In the genomic region with DNA sequence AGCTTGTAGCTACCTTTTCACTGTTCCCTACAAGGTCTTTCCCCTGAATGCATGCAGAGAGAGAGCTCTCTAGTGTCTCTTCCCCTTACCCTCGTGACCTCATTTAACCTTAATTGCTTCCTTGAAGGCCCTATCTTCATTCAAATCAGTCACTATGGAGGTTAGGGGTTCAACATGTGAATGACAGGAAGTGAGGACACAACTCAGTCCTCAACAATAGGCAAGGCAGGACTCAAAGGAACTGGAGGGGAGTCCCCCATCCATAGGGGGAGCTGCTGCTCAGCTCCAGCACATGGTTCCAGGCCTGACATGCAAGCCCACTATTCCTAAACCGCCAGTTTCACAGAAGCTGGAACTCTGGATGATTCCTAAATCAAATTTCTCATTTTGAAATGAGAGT, we compare ENCODE assay signal across 9 cellular contexts. TPM values are rescaled to one million over a fixed set of nuclear protein-coding genes. Genes with fewer than 3 reads are reported as not detected.
DNase-seq lines count a peak whose midpoint lies in the region; ATAC-seq, FAIRE-seq and TF ChIP-seq lines count a peak whose summit lies in the region.
"Had no signal": no experiment of that assay in that cellular context is flagged by ENCODE, and none has a peak within 500 bp of the region (broad histone marks: within the 10 kb centered on the region; RNA-seq: fewer than 3 reads in every experiment).

No MANE protein-coding gene starts in this region.

- no peaks in the 10 kb centered on the region for H3K79me2 ChIP-seq in KMS-11 (ENCODE audit: insufficient read depth, low read depth)

- H3K27ac ChIP-seq in A549: no peak overlapping the region
- no peak overlapping the region for H3K27ac ChIP-seq in KMS-11
- no peak overlapping the region for H3K27ac ChIP-seq in brain microvascular endothelial cell

- CTCF ChIA-PET in A549 (lab: Yijun Ruan, JAX): interaction anchor here (0.7 to 4.4 kb wide), 8 partner anchors 9 to 850 kb away, joined by 3 to 13 read pairs (median 4); no protein-coding TSS in a partner anchor

- peak in 1 of 2 experiments; percentile 40; a peak in 3 of 5 replicates for TF ChIP-seq RAD21 in A549 (conservative IDR thresholded peaks at IDR 0.05 in 1 of 2, IDR thresholded peaks at IDR 0.05 in 1 of 2)

- no peak overlapping the region for H3K4me3 ChIP-seq in A549
- no peak overlapping the region for H3K4me3 ChIP-seq in GM12865 (ENCODE audit: low read depth, low read length)
- no peak overlapping the region for H3K4me3 ChIP-seq in KMS-11 (IDR thresholded peaks at IDR 0.05; ENCODE audit: insufficient read depth, low read depth, low read length)
- no peak overlapping the region for H3K4me3 ChIP-seq in brain microvascular endothelial cell (ENCODE audit: low read depth, low read length)

- H3K9me3 Mint-ChIP-seq in stimulated activated naive CD8-positive, alpha-beta T cell treated with anti-CD3 and anti-CD28 coated beads, Interleukin-15, amount 100 ng/mL, for 72 hours: no peaks in the 10 kb centered on the region
- H3K9me3 Mint-ChIP-seq: dendritic cell treated with granulocyte-macrophage colony-stimulating factor and Interleukin-4, amounts not matched to agents 40 ng/mL and 50 ng/mL, for 4 days had no signal

- H3K9ac ChIP-seq in KMS-11: no peak overlapping the region

- DNase-seq in A549 (ENCODE audit: low read depth in 1 of 2, low spot score in 1 of 2) (peak in 1 of 2 experiments; percentile 51), GM12865 (ENCODE audit: low read depth) (peak; percentile 26), brain microvascular endothelial cell (no peak), T1000 (lab: John Stamatoyannopoulos, UW) (no peak), NCI-H128 (lab: John Stamatoyannopoulos, UW; ENCODE audit: unreplicated experiment) (no peak), posterior cingulate gyrus (no peak)
- DNase-seq in stimulated activated naive CD8-positive, alpha-beta T cell treated with anti-CD3 and anti-CD28 coated beads, Interleukin-15, amount 100 ng/mL, for 72 hours: no peak

- peaks cover 5% of the 10 kb centered on the region; the same call in 2 of the 3 replicates for H3K4me1 ChIP-seq in A549
- H3K4me1 ChIP-seq in KMS-11 (ENCODE audit: low read depth, poor library complexity, severe bottlenecking): peaks cover 17% of the 10 kb centered on the region

- H3K9me3 ChIP-seq in A549: no peaks in the 10 kb centered on the region

- H4K20me1 ChIP-seq in KMS-11 (ENCODE audit: insufficient read depth): no peaks in the 10 kb centered on the region

- H3K27me3 ChIP-seq in KMS-11 (ENCODE audit: insufficient read depth, low read depth) (no peaks in the 10 kb centered on the region), brain microvascular endothelial cell (replicated peaks) (no peaks in the 10 kb centered on the region)

- no peak overlapping the region for H3K4me3 Mint-ChIP-seq in stimulated activated naive CD8-positive, alpha-beta T cell treated with anti-CD3 and anti-CD28 coated beads, Interleukin-15, amount 100 ng/mL, for 72 hours
- H3K4me3 Mint-ChIP-seq: dendritic cell treated with granulocyte-macrophage colony-stimulating factor and Interleukin-4, amounts not matched to agents 40 ng/mL and 50 ng/mL, for 4 days had no signal

- H3K27me3 Mint-ChIP-seq in stimulated activated naive CD8-positive, alpha-beta T cell treated with anti-CD3 and anti-CD28 coated beads, Interleukin-15, amount 100 ng/mL, for 72 hours: peaks cover 17% of the 10 kb centered on the region
- H3K27me3 Mint-ChIP-seq: dendritic cell treated with granulocyte-macrophage colony-stimulating factor and Interleukin-4, amounts not matched to agents 40 ng/mL and 50 ng/mL, for 4 days had no signal

- no peak for TF ChIP-seq EP300 in A549 (IDR thresholded peaks at IDR 0.05)

- no peak for FAIRE-seq in A549 (lab: Jason Lieb, UNC)

- intact Hi-C loops in posterior cingulate gyrus (cut with DNase I): no loop called here

- ATAC-seq in A549: peak in 1 of 2 experiments; percentile 61; a peak in 2 of 6 replicates
- ATAC-seq in stimulated activated naive CD8-positive, alpha-beta T cell treated with anti-CD3 and anti-CD28 coated beads, Interleukin-15, amount 100 ng/mL, for 72 hours: peak; percentile 64

- H3K27ac Mint-ChIP-seq in stimulated activated naive CD8-positive, alpha-beta T cell treated with anti-CD3 and anti-CD28 coated beads, Interleukin-15, amount 100 ng/mL, for 72 hours: peak overlapping the region in 1 of 2 donors; percentile 6
- H3K27ac Mint-ChIP-seq: dendritic cell treated with granulocyte-macrophage colony-stimulating factor and Interleukin-4, amounts not matched to agents 40 ng/mL and 50 ng/mL, for 4 days had no signal

- H3K4me2 ChIP-seq in A549 (no peak overlapping the region), KMS-11 (no peak overlapping the region)

- peak overlapping the region; percentile 14; the same call in 1 of the 2 replicates for H2AFZ ChIP-seq in KMS-11 (ENCODE audit: low read depth)

- H3K4me1 Mint-ChIP-seq in stimulated activated naive CD8-positive, alpha-beta T cell treated with anti-CD3 and anti-CD28 coated beads, Interleukin-15, amount 100 ng/mL, for 72 hours: peaks cover 5% of the 10 kb centered on the region

- no peak for TF ChIP-seq POLR2A in A549 (IDR thresholded peaks at IDR 0.05; ENCODE audit: low read length)

- 34% methylated on average over 2 of the region's 2 CpGs for WGBS in A549 (ENCODE audit: missing lambda C conversion rate)

- H3K36me3 ChIP-seq in KMS-11 (ENCODE audit: insufficient read depth) (no peaks in the 10 kb centered on the region), brain microvascular endothelial cell (replicated peaks) (no peaks in the 10 kb centered on the region)

- TF ChIP-seq CTCF in A549 (IDR thresholded peaks at IDR 0.05) (0 out of 3 replicates have a peak, but pooled peaks have one; percentile 12), GM12865 (IDR thresholded peaks at IDR 0.05; ENCODE audit: insufficient read depth, low read depth, low read length, missing control alignments) (no peak), KMS-11 (conservative IDR thresholded peaks at IDR 0.05; ENCODE audit: low read depth, low read length) (peak; percentile 40; the same call in 1 of the 2 replicates), brain microvascular endothelial cell (IDR thresholded peaks at IDR 0.05; ENCODE audit: low read depth, low read length, missing control alignments) (peak; percentile 69)

- in situ Hi-C loops in brain microvascular endothelial cell (cut with HindIII; ENCODE audit: low pct_ligation_motif_present, low sequenced_read_pairs): loop anchor here (25.0 kb wide), 1 partner anchor 330 kb away; no protein-coding TSS in a partner anchor

- POLR2A ChIA-PET in A549 (lab: Yijun Ruan, JAX): interaction anchor here (0.5 kb wide), 1 partner anchor 315 kb away, joined by 3 read pairs; no protein-coding TSS in a partner anchor

TF ChIP-seq in A549, 52 proteins besides CTCF, POLR2A, EP300 and RAD21:
- no peak for TF ChIP-seq CBX8 (IDR thresholded peaks at IDR 0.05)
- no peak for TF ChIP-seq KDM5A (IDR thresholded peaks at IDR 0.05)

RNA-seq across cellular contexts. Expression of gene GYG1, which starts 33.8 kb away (rescaled TPM):
- polyA plus RNA-seq in A549 (2011; rRNA removed): 39.6 and 42.4 TPM in 2 replicates
- 15.6 and 20.2 TPM in 2 replicates for polyA plus RNA-seq in A549 (2012; cell fraction: cytosol; rRNA removed)
- polyA plus RNA-seq in A549 (2012; cell fraction: nucleus; rRNA removed): 14.1 and 20.9 TPM in 2 replicates
- 58.2 to 60.5 TPM (median 59.8 TPM) in 3 replicates for polyA plus RNA-seq in A549 (2017; fragmentation: RNase III; extraction: RNeasy Plus Mini Kit Qiagen cat#74134 plus additional on column Dnase treatment)
- polyA minus RNA-seq in A549 (2011; rRNA and poly(A)+ RNA removed): 22.8 and 27.6 TPM in 2 replicates
